Comparison of ENCODE assay signal across 10 cellular contexts in genomic region chr2:190477563-190478454, GRCh38. TPM values are rescaled to one million over a fixed set of nuclear protein-coding genes. Genes with fewer than 3 reads are reported as not detected.
DNase-seq lines count a peak whose midpoint lies in the region; ATAC-seq and TF ChIP-seq lines count a peak whose summit lies in the region.
"Had no signal": no experiment of that assay in that cellular context is flagged by ENCODE, and none has a peak within 500 bp of the region (broad histone marks: within the 10 kb centered on the region; RNA-seq: fewer than 3 reads in every experiment).

No MANE protein-coding gene starts in this region.

- H3K9me3 Mint-ChIP-seq in progenitor cell of endocrine pancreas (ENCODE audit: low read depth) (peaks cover 8% of the 10 kb centered on the region), chondrocyte (ENCODE audit: low read depth) (peaks cover 10% of the 10 kb centered on the region)
- peaks cover 13% of the 10 kb centered on the region for H3K9me3 Mint-ChIP-seq in activated naive CD4-positive, alpha-beta T cell treated with anti-CD3 and anti-CD28 coated beads, Interleukin-2, amount 10 ng/mL, durations not matched to agents 7 days and 5 days

- H3K4me3 Mint-ChIP-seq in progenitor cell of endocrine pancreas (ENCODE audit: low read depth): no peak overlapping the region
- H3K4me3 Mint-ChIP-seq in chondrocyte (ENCODE audit: unreplicated experiment): no peak overlapping the region
- no peak overlapping the region for H3K4me3 Mint-ChIP-seq in activated naive CD4-positive, alpha-beta T cell treated with anti-CD3 and anti-CD28 coated beads, Interleukin-2, amount 10 ng/mL, durations not matched to agents 7 days and 5 days

- H3K4me1 Mint-ChIP-seq in progenitor cell of endocrine pancreas (ENCODE audit: low read depth) (peaks cover 12% of the 10 kb centered on the region), chondrocyte (ENCODE audit: low read depth) (peaks cover 6% of the 10 kb centered on the region)
- H3K4me1 Mint-ChIP-seq in activated naive CD4-positive, alpha-beta T cell treated with anti-CD3 and anti-CD28 coated beads, Interleukin-2, amount 10 ng/mL, durations not matched to agents 7 days and 5 days: no peaks in the 10 kb centered on the region

- intact Hi-C loops in left ventricle myocardium superior (cut with micrococcal nuclease): no loop called here

- peaks cover 10% of the 10 kb centered on the region for H3K36me3 Mint-ChIP-seq in progenitor cell of endocrine pancreas (ENCODE audit: insufficient read depth)
- peaks cover 7% of the 10 kb centered on the region for H3K36me3 Mint-ChIP-seq in chondrocyte (ENCODE audit: low read depth)
- peaks cover 30% of the 10 kb centered on the region for H3K36me3 Mint-ChIP-seq in activated naive CD4-positive, alpha-beta T cell treated with anti-CD3 and anti-CD28 coated beads, Interleukin-2, amount 10 ng/mL, durations not matched to agents 7 days and 5 days

- CTCF ChIA-PET in activated naive CD4-positive, alpha-beta T cell treated with anti-CD3 and anti-CD28 coated beads, Interleukin-2, amount 10 ng/mL, durations not matched to agents 7 days and 5 days (lab: Charles Lee): interaction anchor here (0.6 kb wide), 1 partner anchor 327 kb away, joined by 3 read pairs; no protein-coding TSS in a partner anchor

- TF ChIP-seq CTCF in progenitor cell of endocrine pancreas (IDR thresholded peaks at IDR 0.05; ENCODE audit: unreplicated experiment) (no peak), chondrocyte (IDR thresholded peaks at IDR 0.05) (no peak)

- DNase-seq in HT-29 (ENCODE audit: low spot score): peak; percentile 54
- DNase-seq in left ventricle myocardium superior: peak; percentile 37
- no peak for DNase-seq in progenitor cell of endocrine pancreas (ENCODE audit: low spot score, unreplicated experiment)
- DNase-seq in chondrocyte (ENCODE audit: low spot score): no peak
- no peak for DNase-seq in activated naive CD4-positive, alpha-beta T cell treated with anti-CD3 and anti-CD28 coated beads, Interleukin-2, amount 10 ng/mL, durations not matched to agents 7 days and 5 days
- DNase-seq: activated CD4-positive, alpha-beta T cell treated with anti-CD3 and anti-CD28 coated beads for 1 hour; NK-92 treated with Interleukin-12 subunit alpha and Interleukin-12 subunit beta, amount 100 ng/mL, for 24 hours had no signal

- H3K27me3 Mint-ChIP-seq in progenitor cell of endocrine pancreas: no peaks in the 10 kb centered on the region
- no peaks in the 10 kb centered on the region for H3K27me3 Mint-ChIP-seq in chondrocyte (ENCODE audit: low read depth)
- H3K27me3 Mint-ChIP-seq in activated naive CD4-positive, alpha-beta T cell treated with anti-CD3 and anti-CD28 coated beads, Interleukin-2, amount 10 ng/mL, durations not matched to agents 7 days and 5 days: no peaks in the 10 kb centered on the region

- ATAC-seq in SK-N-SH treated with all-trans-retinoic acid at 6 μM for 48 hours: peak; percentile 26; the same call in 1 of the 3 replicates
- ATAC-seq in left ventricle myocardium superior: peak; percentile 94
- ATAC-seq in HG03469 (IDR thresholded peaks at IDR 0.05; ENCODE audit: unreplicated experiment): no peak
- no peak for ATAC-seq in GM18519 (IDR thresholded peaks at IDR 0.05; ENCODE audit: low FRiP score, unreplicated experiment)

- H3K27ac Mint-ChIP-seq in progenitor cell of endocrine pancreas (peak overlapping the region; percentile 34), chondrocyte (ENCODE audit: unreplicated experiment) (no peak overlapping the region)
- no peak overlapping the region for H3K27ac Mint-ChIP-seq in activated naive CD4-positive, alpha-beta T cell treated with anti-CD3 and anti-CD28 coated beads, Interleukin-2, amount 10 ng/mL, durations not matched to agents 7 days and 5 days

TF ChIP-seq in SK-N-SH treated with all-trans-retinoic acid at 6 μM for 48 hours, 23 proteins besides CTCF, POLR2A, EP300 and RAD21:
- TF ChIP-seq GLIS3 (CRISPR knock-in tag; IDR thresholded peaks at IDR 0.05) (no peak), CSRNP3 (CRISPR knock-in tag; IDR thresholded peaks at IDR 0.05) (no peak), ZNF8 (CRISPR knock-in tag; IDR thresholded peaks at IDR 0.05) (no peak), ZFP30 (CRISPR knock-in tag; IDR thresholded peaks at IDR 0.05) (no peak), TSHZ2 (CRISPR knock-in tag; IDR thresholded peaks at IDR 0.05) (no peak), TCF4 (CRISPR knock-in tag; IDR thresholded peaks at IDR 0.05; ENCODE audit: borderline replicate concordance) (peak; percentile 68; the same call in 1 of the 2 replicates)

RNA-seq across cellular contexts. Expression of gene NEMP2, which starts 56.7 kb away (rescaled TPM):
- total RNA-seq in HT-29 (2014; rRNA removed; shearing (Covaris generic)): 1.7 and 2.0 TPM in 2 replicates
- total RNA-seq in left ventricle myocardium superior: 2.8 TPM
- total RNA-seq in progenitor cell of endocrine pancreas: 10.2 and 13.9 TPM in 2 replicates
- total RNA-seq in chondrocyte: 7.9 to 9.6 TPM (median 8.9 TPM) in 3 replicates

Comparison
In these comparisons a context has a peak if more than half of its experiments do, and no peak if none do; other contexts are left out.
1. DNase-seq: peak in HT-29 (single experiment) and left ventricle myocardium superior (single experiment); none in progenitor cell of endocrine pancreas (single experiment), chondrocyte (single experiment) and activated naive CD4-positive, alpha-beta T cell treated with anti-CD3 and anti-CD28 coated beads, Interleukin-2, amount 10 ng/mL, durations not matched to agents 7 days and 5 days (single experiment).
2. ATAC-seq: peak in SK-N-SH treated with all-trans-retinoic acid at 6 μM for 48 hours (single experiment) and left ventricle myocardium superior (single experiment); none in HG03469 (single experiment) and GM18519 (single experiment).